ENCODE assay signal across 8 cellular contexts in the genomic region with DNA sequence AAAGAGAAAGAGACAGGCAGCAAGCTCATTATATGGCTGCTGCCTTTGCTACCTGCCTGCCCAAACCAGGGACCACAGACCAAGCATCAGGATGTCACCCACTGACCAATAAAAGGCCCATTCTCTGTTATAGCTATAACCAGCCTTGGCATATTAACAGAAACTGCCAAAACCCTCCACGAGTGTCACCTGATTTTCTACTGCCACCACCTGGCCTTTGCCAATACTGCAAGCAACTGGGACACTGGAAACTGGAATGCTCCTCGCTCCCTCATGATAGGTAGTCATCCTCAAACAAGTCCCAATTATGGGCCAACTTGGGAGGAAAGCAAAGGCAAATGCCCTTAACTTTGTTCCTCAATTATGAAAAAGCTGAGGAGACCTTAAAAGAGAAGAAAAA.
DNase-seq lines count a peak whose midpoint lies in the region; ATAC-seq and TF ChIP-seq lines count a peak whose summit lies in the region.

No MANE protein-coding gene starts in this region.

- POLR2A ChIA-PET in AG04450 (lab: Yijun Ruan, JAX) = no interaction called here

- no peak for DNase-seq in AG04450 (ENCODE audit: low read depth, low spot score)
- DNase-seq in NCI-H460 (ENCODE audit: extremely low read depth, low read depth) = peak; percentile 8
- peak; percentile 3 for DNase-seq in stimulated activated CD4-positive, alpha-beta T cell treated with anti-CD3 and anti-CD28 coated beads, Interleukin-4, amount 100 ng/mL, for 1 hour
- DNase-seq in NCI-H226 = no peak
- DNase-seq in NCI-H1417 (lab: John Stamatoyannopoulos, UW) = no peak
- no peak for DNase-seq in MV-4-11 (lab: John Stamatoyannopoulos, UW)

- ATAC-seq in GM18867 (IDR thresholded peaks at IDR 0.05; ENCODE audit: unreplicated experiment) (peak; percentile 84), esophagus mucosa (peak; percentile 53)

- CTCF ChIA-PET in AG04450 (lab: Charles Lee) = interaction anchor here (0.7 to 1.2 kb wide), 3 partner anchors 8 to 412 kb away, joined by 3 to 6 read pairs (median 3); no protein-coding TSS in a partner anchor

- H3K9me3 ChIP-seq in AG04450 (ENCODE audit: control insufficient read depth, insufficient read depth, low read length) = no peaks in the 10 kb centered on the region

- H3K4me3 ChIP-seq in AG04450 (ENCODE audit: low read depth, low read length) = no peak overlapping the region

- TF ChIP-seq CTCF in AG04450 (IDR thresholded peaks at IDR 0.05; ENCODE audit: low read depth, low read length) = peak; percentile 41

- no peak overlapping the region for H3K27ac ChIP-seq in AG04450 (ENCODE audit: low read depth, low read length)

- H3K27me3 ChIP-seq in AG04450 (ENCODE audit: control insufficient read depth, insufficient read depth, low read length) = no peaks in the 10 kb centered on the region

Comparison
In these comparisons a context has a peak if more than half of its experiments do, and no peak if none do; other contexts are left out.
1. DNase-seq: peak in NCI-H460 (single experiment) and stimulated activated CD4-positive, alpha-beta T cell treated with anti-CD3 and anti-CD28 coated beads, Interleukin-4, amount 100 ng/mL, for 1 hour (single experiment); none in AG04450 (single experiment), NCI-H226 (single experiment), NCI-H1417 (0 of 3) and MV-4-11 (single experiment).